22 cellular contexts compared by ENCODE assay signal in the genomic region with DNA sequence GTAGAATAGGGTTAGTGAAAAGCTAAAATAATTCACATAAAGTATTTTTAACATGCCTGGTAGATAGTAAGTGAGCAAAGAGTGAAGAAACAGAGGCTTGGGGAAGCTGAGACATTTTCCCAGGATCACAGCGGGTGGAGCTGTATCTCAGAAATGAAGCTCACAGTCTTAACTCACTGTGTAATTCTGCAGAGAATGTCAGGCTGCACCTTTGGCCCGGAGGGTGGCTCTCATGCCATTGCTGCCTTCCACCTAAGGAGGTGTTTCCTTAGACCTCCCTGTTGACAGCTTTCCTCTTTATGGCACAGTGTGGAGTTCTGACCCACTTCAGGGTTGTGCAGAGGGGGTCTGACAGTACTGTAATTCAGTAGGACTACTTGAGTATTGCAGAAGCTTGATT. TPM values are rescaled to one million over a fixed set of nuclear protein-coding genes. Genes with fewer than 3 reads are reported as not detected.
DNase-seq lines count a peak whose midpoint lies in the region; ATAC-seq, FAIRE-seq and TF ChIP-seq lines count a peak whose summit lies in the region.
"Had no signal": no experiment of that assay in that cellular context is flagged by ENCODE, and none has a peak within 500 bp of the region (broad histone marks: within the 10 kb centered on the region; RNA-seq: fewer than 3 reads in every experiment).

No MANE protein-coding gene starts in this region.

- no peak overlapping the region for H3K18ac ChIP-seq in mesenchymal stem cell (ENCODE audit: low read depth in 1 of 2, low read length in 2 of 2)

- H3K4me3 ChIP-seq in astrocyte (ENCODE audit: insufficient read depth, low read depth, low read length) (no peak overlapping the region), mesenchymal stem cell (ENCODE audit: insufficient read depth in 1 of 2, low read depth in 1 of 2, low read length in 2 of 2) (no peak overlapping the region), PC-9 (no peak overlapping the region)
- H3K4me3 ChIP-seq: BLaER1 had no signal

- H3K79me1 ChIP-seq in mesenchymal stem cell (replicated peaks; ENCODE audit: low read length, poor library complexity, severe bottlenecking) = peaks cover 16% of the 10 kb centered on the region

- no peak overlapping the region for H4K8ac ChIP-seq in mesenchymal stem cell (ENCODE audit: low read length)

- H3K4me3 Mint-ChIP-seq in HFFc6 (no peak overlapping the region), astrocyte (ENCODE audit: unreplicated experiment) (no peak overlapping the region), type B pancreatic cell (no peak overlapping the region)
- H3K4me3 Mint-ChIP-seq: CD4-positive, alpha-beta memory T cell had no signal

- H3K9me3 Mint-ChIP-seq in HFFc6 (peaks cover 21% of the 10 kb centered on the region), astrocyte (ENCODE audit: unreplicated experiment) (peaks cover 9% of the 10 kb centered on the region), type B pancreatic cell (peaks cover 5% of the 10 kb centered on the region)

- TF ChIP-seq CTCF in HFFc6 (IDR thresholded peaks at IDR 0.05) (no peak), astrocyte (IDR thresholded peaks at IDR 0.05; ENCODE audit: insufficient read depth, low read depth, low read length) (no peak), type B pancreatic cell (conservative IDR thresholded peaks at IDR 0.05) (no peak), PC-9 (conservative IDR thresholded peaks at IDR 0.05) (no peak)

- peaks cover 9% of the 10 kb centered on the region; the same call in 1 of the 2 replicates for H3F3A ChIP-seq in PC-9 (ENCODE audit: insufficient read depth, low read depth)

- H3K14ac ChIP-seq in mesenchymal stem cell (ENCODE audit: low read length in 2 of 2) = no peak overlapping the region

- H3K36me3 ChIP-seq in astrocyte (ENCODE audit: insufficient read depth, low read length) (peaks cover 3% of the 10 kb centered on the region), mesenchymal stem cell (ENCODE audit: control insufficient read depth in 1 of 2, insufficient read depth in 2 of 2, low read depth in 1 of 2, low read length in 2 of 2) (peaks cover 2 to 18% of the 10 kb centered on the region in 2 experiments), PC-9 (ENCODE audit: low read depth) (0 out of 2 replicates have a peak, but pooled peaks cover 4% of the 10 kb centered on the region)

- H2BK15ac ChIP-seq in mesenchymal stem cell (ENCODE audit: low read depth, poor library complexity, severe bottlenecking) = no peak overlapping the region

- no peaks in the 10 kb centered on the region for H3K9me2 ChIP-seq in PC-9 (ENCODE audit: insufficient read depth)

- H3K36me3 Mint-ChIP-seq in HFFc6 (ENCODE audit: low read depth) = peaks cover 46% of the 10 kb centered on the region
- H3K36me3 Mint-ChIP-seq in astrocyte (ENCODE audit: low read depth, unreplicated experiment) = peaks cover 25% of the 10 kb centered on the region
- H3K36me3 Mint-ChIP-seq in type B pancreatic cell = peaks cover 11% of the 10 kb centered on the region
- H3K36me3 Mint-ChIP-seq: IgD-negative memory B cell had no signal

- WGBS in mesenchymal stem cell = 100% methylated on average over 2 of the region's 2 CpGs

- no peak overlapping the region for H3K23ac ChIP-seq in mesenchymal stem cell (ENCODE audit: low read length in 2 of 2)

- H4K20me1 ChIP-seq in astrocyte (ENCODE audit: insufficient read depth, low read length) (peaks cover 14% of the 10 kb centered on the region), PC-9 (ENCODE audit: insufficient read depth) (peaks cover 18% of the 10 kb centered on the region)

- no peak overlapping the region for H2AFZ ChIP-seq in astrocyte (ENCODE audit: low read depth, low read length)
- no peak overlapping the region for H2AFZ ChIP-seq in mesenchymal stem cell (ENCODE audit: low read depth, low read length)
- no peak overlapping the region for H2AFZ ChIP-seq in PC-9

- H2BK5ac ChIP-seq in mesenchymal stem cell (ENCODE audit: low read depth, low read length, poor library complexity, severe bottlenecking) = peak overlapping the region; percentile 24

- BruUV-seq in PC-9 (replicated peaks; lab: Mats Ljungman, UMichigan) = no TSS peak

- peaks cover 25% of the 10 kb centered on the region for H3K4me1 ChIP-seq in astrocyte (ENCODE audit: insufficient read depth, low read length)
- peaks cover 15% of the 10 kb centered on the region for H3K4me1 ChIP-seq in mesenchymal stem cell (ENCODE audit: control insufficient read depth, insufficient read depth, low read depth, low read length)
- peaks cover 20% of the 10 kb centered on the region for H3K4me1 ChIP-seq in PC-9 (replicated peaks; ENCODE audit: insufficient read depth)

- no peak for DNase-seq in HFFc6
- no peak for DNase-seq in astrocyte (ENCODE audit: low read depth)
- DNase-seq in mesenchymal stem cell = no peak
- DNase-seq in type B pancreatic cell (ENCODE audit: extremely low spot score, unreplicated experiment) = no peak
- no peak for DNase-seq in NCI-H510A (lab: John Stamatoyannopoulos, UW)
- no peak for DNase-seq in PC-9
- DNase-seq: CD4-positive, alpha-beta memory T cell; EL; H7; Karpas-422; NCI-H1048; OCI-M1; SIG-M5 had no signal

- no peak for ATAC-seq in HG02642 (IDR thresholded peaks at IDR 0.05; ENCODE audit: poor library complexity, unreplicated experiment)

- H4K91ac ChIP-seq in mesenchymal stem cell (ENCODE audit: low read length) = no peak overlapping the region

- H3K27me3 Mint-ChIP-seq in HFFc6 (ENCODE audit: insufficient read depth) (peaks cover 3% of the 10 kb centered on the region; the same call in 1 of the 2 replicates), astrocyte (ENCODE audit: low read depth, unreplicated experiment) (no peaks in the 10 kb centered on the region), type B pancreatic cell (no peaks in the 10 kb centered on the region)
- H3K27me3 Mint-ChIP-seq: CD4-positive, alpha-beta memory T cell; IgD-negative memory B cell had no signal

- H3K27ac Mint-ChIP-seq in HFFc6 (peak overlapping the region; percentile 36; the same call in 1 of the 2 replicates), astrocyte (ENCODE audit: unreplicated experiment) (peak overlapping the region; percentile 26), type B pancreatic cell (peak overlapping the region; percentile 97)
- H3K27ac Mint-ChIP-seq: CD4-positive, alpha-beta memory T cell had no signal

- H3K9me3 ChIP-seq in astrocyte (ENCODE audit: insufficient read depth, low read depth, low read length) (peaks cover 7% of the 10 kb centered on the region), mesenchymal stem cell (ENCODE audit: control insufficient read depth, low read length) (peaks cover 7% of the 10 kb centered on the region), PC-9 (ENCODE audit: insufficient read depth, low read depth) (peaks cover 9% of the 10 kb centered on the region; the same call in 1 of the 2 replicates)

- no peak overlapping the region for H3K4ac ChIP-seq in mesenchymal stem cell (ENCODE audit: low read depth in 1 of 2, low read length in 2 of 2)

- peaks cover 52% of the 10 kb centered on the region for H3K4me1 Mint-ChIP-seq in HFFc6 (ENCODE audit: low read depth)
- peaks cover 28% of the 10 kb centered on the region for H3K4me1 Mint-ChIP-seq in astrocyte (ENCODE audit: low read depth, unreplicated experiment)
- H3K4me1 Mint-ChIP-seq in type B pancreatic cell (ENCODE audit: unreplicated experiment) = peaks cover 10% of the 10 kb centered on the region

- H3K27ac ChIP-seq in astrocyte (ENCODE audit: low read depth, low read length) (peak overlapping the region; percentile 97), mesenchymal stem cell (ENCODE audit: low read length, poor library complexity, severe bottlenecking) (no peak overlapping the region), PC-9 (no peak overlapping the region)
- H3K27ac ChIP-seq: BLaER1, HL-60 had no signal

- peak overlapping the region; percentile 86 for H2AK5ac ChIP-seq in mesenchymal stem cell (ENCODE audit: low read length, severe bottlenecking)

- POLR2A ChIA-PET in PC-9 (lab: Charles Lee; ENCODE audit: unreplicated experiment) = interaction anchor here (0.5 kb wide), 1 partner anchor 18 kb away, joined by 3 read pairs; no protein-coding TSS in a partner anchor

- intact Hi-C loops in PC-9 (cut with micrococcal nuclease; ENCODE audit: unreplicated experiment) = no loop called here

- H3K9ac ChIP-seq in astrocyte (ENCODE audit: low read length) = no peak overlapping the region
- no peak overlapping the region for H3K9ac ChIP-seq in mesenchymal stem cell (ENCODE audit: low read length)
- H3K9ac ChIP-seq: BLaER1 had no signal

- H2BK12ac ChIP-seq in mesenchymal stem cell (ENCODE audit: low read length in 2 of 2) = no peak overlapping the region

- CTCF ChIA-PET in PC-9 (lab: Charles Lee) = no interaction called here

- H3K27me3 ChIP-seq in astrocyte (ENCODE audit: insufficient read depth, low read length) = no peaks in the 10 kb centered on the region
- no peaks in the 10 kb centered on the region for H3K27me3 ChIP-seq in mesenchymal stem cell (ENCODE audit: control insufficient read depth in 1 of 2, insufficient read depth in 1 of 2, low read length in 2 of 2)
- no peaks in the 10 kb centered on the region for H3K27me3 ChIP-seq in PC-9 (ENCODE audit: insufficient read depth, low read depth)
- H3K27me3 ChIP-seq: BLaER1 had no signal

- no peak for FAIRE-seq in astrocyte (lab: Jason Lieb, UNC)
- FAIRE-seq: GM12891, HTR-8/SVneo had no signal

- H3K4me2 ChIP-seq in astrocyte (ENCODE audit: low read length) (no peak overlapping the region), mesenchymal stem cell (ENCODE audit: low read length, poor library complexity, severe bottlenecking) (no peak overlapping the region), PC-9 (no peak overlapping the region)
- H3K4me2 ChIP-seq: BLaER1 had no signal

- H3K79me2 ChIP-seq in astrocyte (ENCODE audit: insufficient read depth, low read length) = peaks cover 35% of the 10 kb centered on the region
- peaks cover 33% of the 10 kb centered on the region for H3K79me2 ChIP-seq in PC-9 (ENCODE audit: low read depth)

- H2BK120ac ChIP-seq in mesenchymal stem cell (ENCODE audit: low read depth, low read length) = no peak overlapping the region

RNA-seq across cellular contexts. Expression of gene GTPBP4, which starts 2.9 kb away (rescaled TPM):
- total RNA-seq in HFFc6 (2021; fragmentation: NEBNext Ultra II Directional; extraction: Animal tissue kit (Norgen Biotek cat#: 25700)) = 10 to 100 TPM; 60.2 to 80.3 (median 68.3) TPM
- total RNA-seq in astrocyte = 101 and 106 TPM in 2 replicates
- 33.3 TPM for polyA plus RNA-seq in mesenchymal stem cell (2013, experiment 1 of 2)
- polyA plus RNA-seq in mesenchymal stem cell (2013, experiment 2 of 2) = 29.9 TPM
- 57.8 and 65.9 TPM in 2 replicates for total RNA-seq in type B pancreatic cell (ENCODE audit: low replicate concordance)
- total RNA-seq in PC-9 (2021) = 62.5 and 74.1 TPM in 2 replicates

RNA-seq across cellular contexts. Expression of gene IDI2, which starts 40.3 kb away (rescaled TPM):
- not detected for total RNA-seq in HFFc6 (2021; fragmentation: NEBNext Ultra II Directional; extraction: Animal tissue kit (Norgen Biotek cat#: 25700))
- not detected in 2 replicates for total RNA-seq in astrocyte
- polyA plus RNA-seq in mesenchymal stem cell (2013, experiment 1 of 2) = not detected
- not detected for polyA plus RNA-seq in mesenchymal stem cell (2013, experiment 2 of 2)
- total RNA-seq in type B pancreatic cell (ENCODE audit: low replicate concordance) = not detected in 2 replicates
- not detected in 2 replicates for total RNA-seq in PC-9 (2021)
- total RNA-seq: A673; CD4-positive, alpha-beta memory T cell; H7; MCF 10A; RPMI7951 had no signal
- polyA plus RNA-seq: CD4-positive, alpha-beta memory T cell; IgD-negative memory B cell had no signal

RNA-seq across cellular contexts. Expression of gene LARP4B, which starts 53.9 kb away (rescaled TPM):
- 10 to 100 TPM; 81.5 to 88.1 (median 83.5) TPM for total RNA-seq in HFFc6 (2021; fragmentation: NEBNext Ultra II Directional; extraction: Animal tissue kit (Norgen Biotek cat#: 25700))
- total RNA-seq in astrocyte (97.3 and 101 TPM in 2 replicates), type B pancreatic cell (ENCODE audit: low replicate concordance) (82.1 and 96.4 TPM in 2 replicates), PC-9 (2021) (93.4 and 109 TPM in 2 replicates)
- 19.0 TPM for polyA plus RNA-seq in mesenchymal stem cell (2013, experiment 1 of 2)
- polyA plus RNA-seq in mesenchymal stem cell (2013, experiment 2 of 2) = 18.3 TPM

Comparison
In these comparisons a context has a peak if more than half of its experiments do, and no peak if none do; other contexts are left out.
1. H3K27ac Mint-ChIP-seq: peak in every context shown above with its lines; median percentile 97 in type B pancreatic cell; 36 in HFFc6; 26 in astrocyte.